In the genomic region with DNA sequence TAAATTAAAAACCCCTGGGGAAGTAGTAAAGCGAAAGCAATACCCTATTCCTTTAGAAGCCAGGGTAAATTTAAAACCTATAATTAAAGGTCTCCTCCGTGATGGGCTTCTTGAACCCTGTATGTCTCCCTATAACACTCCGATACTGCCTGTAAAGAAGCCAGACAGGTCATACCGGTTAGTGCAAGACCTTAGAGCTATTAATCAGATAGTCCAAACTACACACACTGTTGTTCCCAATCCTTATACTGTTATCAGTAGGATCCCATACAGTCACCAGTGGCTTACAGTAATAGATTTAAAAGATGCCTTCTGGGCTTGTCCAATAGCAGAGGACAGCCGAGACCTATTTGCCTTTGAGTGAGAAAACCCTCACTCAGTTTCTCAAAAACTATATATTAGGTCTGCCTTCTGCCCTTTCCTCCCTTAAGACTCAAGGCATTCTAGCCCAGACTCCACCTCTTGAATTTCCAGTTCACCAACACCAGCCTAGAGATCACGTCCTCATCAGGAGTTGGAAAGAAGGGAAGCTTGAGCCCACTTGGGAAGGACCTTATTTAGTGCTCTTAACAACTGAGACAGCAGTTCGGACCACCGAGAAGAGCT, we compare ENCODE assay signal across 34 cellular contexts.
"Had no signal": no experiment of that assay in that cellular context is flagged by ENCODE, and none has a peak within 500 bp of the region (broad histone marks: within the 10 kb centered on the region; RNA-seq: fewer than 3 reads in every experiment).

No MANE protein-coding gene starts in this region.

- H3K4me3 Mint-ChIP-seq: activated B cell treated with CpG ODN at 0.5 μM for 24 hours; activated CD4-positive, alpha-beta memory T cell treated with anti-CD3 and anti-CD28 coated beads for 36 hours; activated CD8-positive, alpha-beta memory T cell treated with anti-CD3 and anti-CD28 coated beads, Interleukin-2, amount 10 ng/mL, durations not matched to agents 7 days and 5 days; activated CD8-positive, alpha-beta T cell treated with anti-CD3 and anti-CD28 coated beads, Interleukin-2, amount 10 ng/mL, durations not matched to agents 7 days and 5 days; activated naive CD4-positive, alpha-beta T cell treated with anti-CD3 and anti-CD28 coated beads, Interleukin-2, amount 10 ng/mL, durations not matched to agents 7 days and 5 days; activated naive CD8-positive, alpha-beta T cell treated with anti-CD3 and anti-CD28 coated beads, Interleukin-2, amount 10 ng/mL, durations not matched to agents 7 days and 5 days; activated T-cell treated with anti-CD3 and anti-CD28 coated beads, Interleukin-2, amount 50 U/mL, for 72 hours; brain; dendritic cell treated with granulocyte-macrophage colony-stimulating factor and Interleukin-4, amounts not matched to agents 40 ng/mL and 50 ng/mL, for 4 days; endodermal cell; T-helper 17 cell; T-helper 2 cell treated with Interferon-gamma antibody and Interleukin-4, amounts not matched to agents 5 μg/mL and 100 μg/mL, for 36 hours had no signal

- ATAC-seq: activated CD4-positive, CD25-positive, alpha-beta regulatory T cell treated with anti-CD3 and anti-CD28 coated beads, Interleukin-2, amount 50 U/mL, for 24 hours; activated CD8-positive, alpha-beta memory T cell treated with anti-CD3 and anti-CD28 coated beads, Interleukin-2, amount 10 ng/mL, durations not matched to agents 7 days and 5 days; activated CD8-positive, alpha-beta T cell treated with anti-CD3 and anti-CD28 coated beads, Interleukin-2, amount 10 ng/mL, durations not matched to agents 7 days and 5 days; activated naive CD4-positive, alpha-beta T cell treated with anti-CD3 and anti-CD28 coated beads, Interleukin-2, amount 50 U/mL, for 72 hours; activated T-cell treated with anti-CD3 and anti-CD28 coated beads, Interleukin-2, amount 50 U/mL, for 72 hours; esophagus mucosa; T-helper 17 cell had no signal

- H3K27ac Mint-ChIP-seq: activated B cell treated with CpG ODN at 0.5 μM for 24 hours; activated CD4-positive, alpha-beta memory T cell treated with anti-CD3 and anti-CD28 coated beads for 36 hours; activated CD8-positive, alpha-beta memory T cell treated with anti-CD3 and anti-CD28 coated beads, Interleukin-2, amount 10 ng/mL, durations not matched to agents 7 days and 5 days; activated CD8-positive, alpha-beta T cell treated with anti-CD3 and anti-CD28 coated beads, Interleukin-2, amount 10 ng/mL, durations not matched to agents 7 days and 5 days; activated naive CD4-positive, alpha-beta T cell treated with anti-CD3 and anti-CD28 coated beads, Interleukin-2, amount 10 ng/mL, durations not matched to agents 7 days and 5 days; activated naive CD4-positive, alpha-beta T cell treated with anti-CD3 and anti-CD28 coated beads, Interleukin-2, amount 50 U/mL, for 72 hours; activated naive CD8-positive, alpha-beta T cell treated with anti-CD3 and anti-CD28 coated beads, Interleukin-2, amount 10 ng/mL, durations not matched to agents 7 days and 5 days; activated T-cell treated with anti-CD3 and anti-CD28 coated beads, Interleukin-2, amount 50 U/mL, for 72 hours; brain; dendritic cell treated with granulocyte-macrophage colony-stimulating factor and Interleukin-4, amounts not matched to agents 40 ng/mL and 50 ng/mL, for 4 days; endodermal cell; T-helper 17 cell; T-helper 2 cell treated with Interferon-gamma antibody and Interleukin-4, amounts not matched to agents 5 μg/mL and 100 μg/mL, for 36 hours had no signal

- FAIRE-seq: frontal cortex had no signal

- H3K27ac ChIP-seq: ascending aorta, breast epithelium, cardiac muscle cell, coronary artery, dorsolateral prefrontal cortex, WERI-Rb-1 had no signal

- H3K4me1 Mint-ChIP-seq: activated B cell treated with CpG ODN at 0.5 μM for 24 hours; activated CD8-positive, alpha-beta memory T cell treated with anti-CD3 and anti-CD28 coated beads, Interleukin-2, amount 10 ng/mL, durations not matched to agents 7 days and 5 days; activated naive CD4-positive, alpha-beta T cell treated with anti-CD3 and anti-CD28 coated beads, Interleukin-2, amount 10 ng/mL, durations not matched to agents 7 days and 5 days; activated naive CD8-positive, alpha-beta T cell treated with anti-CD3 and anti-CD28 coated beads, Interleukin-2, amount 10 ng/mL, durations not matched to agents 7 days and 5 days; brain; endodermal cell; T-helper 17 cell had no signal

- H3K36me3 Mint-ChIP-seq: activated naive CD8-positive, alpha-beta T cell treated with anti-CD3 and anti-CD28 coated beads, Interleukin-2, amount 10 ng/mL, durations not matched to agents 7 days and 5 days; brain had no signal

- H3K4me3 ChIP-seq: ascending aorta, breast epithelium, cardiac muscle cell, coronary artery, dorsolateral prefrontal cortex had no signal

- H3K27me3 ChIP-seq: ascending aorta, breast epithelium, cardiac muscle cell had no signal

- H3K36me3 ChIP-seq: ascending aorta, breast epithelium, cardiac muscle cell, WERI-Rb-1 had no signal

- H3K4me1 ChIP-seq: ascending aorta, breast epithelium had no signal

- DNase-seq: activated B cell treated with CpG ODN at 0.5 μM for 24 hours; activated CD4-positive, alpha-beta memory T cell treated with anti-CD3 and anti-CD28 coated beads for 36 hours; activated CD4-positive, alpha-beta T cell treated with anti-CD3 and anti-CD28 coated beads for 48 hours; activated CD4-positive, alpha-beta T cell treated with anti-CD3 and anti-CD28 coated beads, Interleukin-2, amount 50 U/mL, for 1 hour; activated CD8-positive, alpha-beta memory T cell treated with anti-CD3 and anti-CD28 coated beads, Interleukin-2, amount 10 ng/mL, durations not matched to agents 7 days and 5 days; activated CD8-positive, alpha-beta memory T cell treated with anti-CD3 and anti-CD28 coated beads, Interleukin-2, amount 50 U/mL, for 4 hours; activated CD8-positive, alpha-beta T cell treated with anti-CD3 and anti-CD28 coated beads, Interleukin-2, amount 10 ng/mL, durations not matched to agents 7 days and 5 days; activated gamma-delta T cell; activated naive CD4-positive, alpha-beta T cell; activated naive CD4-positive, alpha-beta T cell treated with anti-CD3 and anti-CD28 coated beads, Interleukin-2, amount 10 ng/mL, durations not matched to agents 7 days and 5 days; activated naive CD8-positive, alpha-beta T cell treated with anti-CD3 and anti-CD28 coated beads, Interleukin-2, amount 10 ng/mL, durations not matched to agents 7 days and 5 days; activated T-cell treated with anti-CD3 and anti-CD28 coated beads, Interleukin-2, amount 50 U/mL, for 1 hour; activated T-cell treated with anti-CD3 and anti-CD28 coated beads, Interleukin-2, amount 50 U/mL, for 72 hours; central memory CD4-positive, alpha-beta T cell; dorsolateral prefrontal cortex; effector memory CD4-positive, alpha-beta T cell; endodermal cell; foreskin fibroblast; head of caudate nucleus; T-helper 1 cell; T-helper 17 cell; T1000; WERI-Rb-1 had no signal
